In the genomic region with DNA sequence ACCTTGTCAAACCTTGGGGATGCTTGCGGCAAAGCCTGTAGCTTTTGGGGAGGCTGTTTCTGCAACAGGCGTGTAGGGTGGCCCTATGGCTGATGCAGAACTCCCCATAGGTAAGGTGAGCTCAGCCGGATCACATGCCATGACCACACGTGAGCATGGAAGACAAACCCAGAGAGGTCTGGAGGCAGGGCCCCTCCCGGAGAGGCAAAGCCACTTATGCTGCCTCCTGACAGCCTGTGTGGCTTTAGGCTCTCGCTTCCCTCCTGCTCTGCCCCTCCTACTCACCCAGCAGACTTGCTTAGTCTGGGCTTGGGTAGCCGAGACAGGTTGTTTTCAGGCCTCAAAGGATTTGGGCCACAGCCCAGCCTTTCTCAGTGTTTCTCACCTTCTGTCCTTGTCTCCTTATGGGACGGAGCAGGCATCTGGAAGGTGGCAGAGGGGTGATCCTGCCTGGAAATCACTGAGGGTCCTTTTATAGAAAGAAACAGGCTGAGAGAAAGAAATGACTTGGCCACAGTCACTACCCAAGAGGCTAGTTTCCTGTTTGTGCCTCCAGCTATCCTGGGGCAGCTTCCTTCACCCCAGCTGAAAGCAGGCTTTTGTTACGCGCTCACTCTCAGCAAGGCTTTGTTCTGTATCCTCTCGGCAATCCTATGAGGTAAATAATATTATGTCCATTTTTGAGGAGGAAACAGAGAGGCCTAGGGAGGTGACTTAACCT, we compare ENCODE assay signal across 12 cellular contexts.
DNase-seq lines count a peak whose midpoint lies in the region; ATAC-seq and TF ChIP-seq lines count a peak whose summit lies in the region.
"Had no signal": no experiment of that assay in that cellular context is flagged by ENCODE, and none has a peak within 500 bp of the region (broad histone marks: within the 10 kb centered on the region; RNA-seq: fewer than 3 reads in every experiment).

No MANE protein-coding gene starts in this region.

- CTCF ChIA-PET in PC-9 (lab: Charles Lee): interaction anchor here (0.5 kb wide), 1 partner anchor 222 kb away, joined by 3 read pairs; no protein-coding TSS in a partner anchor

- no peak overlapping the region for H3K27ac Mint-ChIP-seq in glutamatergic neuron (ENCODE audit: unreplicated experiment)
- H3K27ac Mint-ChIP-seq: stimulated activated naive CD8-positive, alpha-beta T cell treated with anti-CD3 and anti-CD28 coated beads, Interleukin-15, amount 100 ng/mL, for 72 hours had no signal

- no peak for TF ChIP-seq EP300 in stomach (IDR thresholded peaks at IDR 0.05)

- H3K27me3 ChIP-seq in HUES48 (ENCODE audit: control insufficient read depth, insufficient read depth, low read length) (no peaks in the 10 kb centered on the region), PC-9 (ENCODE audit: insufficient read depth, low read depth) (no peaks in the 10 kb centered on the region), stomach (peaks cover 0 to 2% (median 0%) of the 10 kb centered on the region in 3 donors)
- H3K27me3 ChIP-seq: cardiac muscle cell had no signal

- H3K9ac ChIP-seq in HUES48 (ENCODE audit: low read depth, low read length): no peak overlapping the region

- POLR2A ChIA-PET in PC-9 (lab: Charles Lee; ENCODE audit: unreplicated experiment): no interaction called here

- 36 to 65% (median 43%) methylated on average over 11 of the region's 11 CpGs for WGBS in stomach, 5 donors

- H3K27ac ChIP-seq in HUES48 (ENCODE audit: low read depth, low read length): peak overlapping the region; percentile 69
- peak overlapping the region; percentile 72 for H3K27ac ChIP-seq in PC-9
- H3K27ac ChIP-seq in stomach: peak overlapping the region; percentile 76 to 94 (median 93)

- H3K4me1 Mint-ChIP-seq in glutamatergic neuron (ENCODE audit: low read depth, unreplicated experiment): peaks cover 31% of the 10 kb centered on the region

- no peak for DNase-seq in PC-9
- peak; percentile 31 for DNase-seq in glutamatergic neuron
- peak; percentile 53 for DNase-seq in stomach
- DNase-seq in NCI-H1092 (lab: John Stamatoyannopoulos, UW): no peak
- no peak for DNase-seq in COLO668 (lab: John Stamatoyannopoulos, UW; ENCODE audit: unreplicated experiment)
- DNase-seq: activated CD4-positive, alpha-beta T cell treated with anti-CD3 and anti-CD28 coated beads for 48 hours; MV-4-11; stimulated activated CD4-positive, alpha-beta T cell treated with anti-CD3 and anti-CD28 coated beads, Interleukin-2, amount 100 ng/mL, for 48 hours; stimulated activated naive CD8-positive, alpha-beta T cell treated with anti-CD3 and anti-CD28 coated beads, Interleukin-15, amount 100 ng/mL, for 72 hours had no signal

- H2AFZ ChIP-seq in PC-9: no peak overlapping the region

- no peaks in the 10 kb centered on the region for H3K36me3 Mint-ChIP-seq in glutamatergic neuron (ENCODE audit: unreplicated experiment)

- peaks cover 25% of the 10 kb centered on the region for H4K20me1 ChIP-seq in PC-9 (ENCODE audit: insufficient read depth)

- peaks cover 53% of the 10 kb centered on the region for H3K79me2 ChIP-seq in PC-9 (ENCODE audit: low read depth)

- BruUV-seq in PC-9 (replicated peaks; lab: Mats Ljungman, UMichigan): no TSS peak

- H3K4me1 ChIP-seq in HUES48 (ENCODE audit: control insufficient read depth, insufficient read depth, low read length) (peaks cover 73% of the 10 kb centered on the region), PC-9 (replicated peaks; ENCODE audit: insufficient read depth) (peaks cover 70% of the 10 kb centered on the region), stomach (peaks cover 93 to 99% (median 97%) of the 10 kb centered on the region in 4 donors)

- peaks cover 25% of the 10 kb centered on the region for H3F3A ChIP-seq in PC-9 (ENCODE audit: insufficient read depth, low read depth)

- TF ChIP-seq POLR2A in stomach (IDR thresholded peaks at IDR 0.05): no peak

- H3K9me3 Mint-ChIP-seq in glutamatergic neuron (ENCODE audit: unreplicated experiment): peaks cover 16% of the 10 kb centered on the region
- H3K9me3 Mint-ChIP-seq: stimulated activated naive CD8-positive, alpha-beta T cell treated with anti-CD3 and anti-CD28 coated beads, Interleukin-15, amount 100 ng/mL, for 72 hours had no signal

- H3K36me3 ChIP-seq in HUES48 (ENCODE audit: control insufficient read depth, insufficient read depth, low read length): no peaks in the 10 kb centered on the region
- H3K36me3 ChIP-seq in PC-9 (ENCODE audit: low read depth): no peaks in the 10 kb centered on the region
- H3K36me3 ChIP-seq in stomach: no peaks in the 10 kb centered on the region
- H3K36me3 ChIP-seq: cardiac muscle cell had no signal

- intact Hi-C loops in PC-9 (cut with micrococcal nuclease; ENCODE audit: unreplicated experiment) (no loop called here), stomach (cut with DNase I; ENCODE audit: low total_unique reads) (no loop called here)

- no peak overlapping the region for H3K4me3 Mint-ChIP-seq in glutamatergic neuron (ENCODE audit: unreplicated experiment)
- H3K4me3 Mint-ChIP-seq: stimulated activated naive CD8-positive, alpha-beta T cell treated with anti-CD3 and anti-CD28 coated beads, Interleukin-15, amount 100 ng/mL, for 72 hours had no signal

- peaks cover 6% of the 10 kb centered on the region for H3K27me3 Mint-ChIP-seq in glutamatergic neuron (ENCODE audit: unreplicated experiment)

- H3K9me2 ChIP-seq in PC-9 (ENCODE audit: insufficient read depth): no peaks in the 10 kb centered on the region

- H3K4me3 ChIP-seq in HUES48 (ENCODE audit: low read depth, low read length) (no peak overlapping the region), PC-9 (no peak overlapping the region), stomach (peak overlapping the region in 1 of 4 donors; percentile 19)
- H3K4me3 ChIP-seq: cardiac muscle cell had no signal

- no peak for ATAC-seq in GM21447 (IDR thresholded peaks at IDR 0.05; ENCODE audit: unreplicated experiment)
- ATAC-seq: stimulated activated naive CD8-positive, alpha-beta T cell treated with anti-CD3 and anti-CD28 coated beads, Interleukin-15, amount 100 ng/mL, for 72 hours had no signal

- H3K4me2 ChIP-seq in PC-9: peak overlapping the region; percentile 78; the same call in 1 of the 2 replicates

- no peaks in the 10 kb centered on the region for H3K9me3 ChIP-seq in HUES48 (ENCODE audit: control insufficient read depth, insufficient read depth, low read length)
- no peaks in the 10 kb centered on the region for H3K9me3 ChIP-seq in PC-9 (ENCODE audit: insufficient read depth, low read depth)
- H3K9me3 ChIP-seq in stomach: no peaks in the 10 kb centered on the region

- no peak for TF ChIP-seq CTCF in PC-9 (conservative IDR thresholded peaks at IDR 0.05)
- no peak for TF ChIP-seq CTCF in glutamatergic neuron (IDR thresholded peaks at IDR 0.05; ENCODE audit: partially characterized antibody, unreplicated experiment)
- TF ChIP-seq CTCF in stomach (IDR thresholded peaks at IDR 0.05): no peak

Comparison
In these comparisons a context has a peak if more than half of its experiments do, and no peak if none do; other contexts are left out.
1. DNase-seq: peak in glutamatergic neuron (single experiment) and stomach (single experiment); none in PC-9 (0 of 2), NCI-H1092 (single experiment) and COLO668 (single experiment).
2. Peak in every context shown above with its lines, with median percentiles within 50 percentile points of each other: H3K27ac ChIP-seq.